In genomic region chr6:34615574-34616229, GRCh38 we compare ENCODE assay signal across 23 cellular contexts. TPM values are rescaled to one million over a fixed set of nuclear protein-coding genes. Genes with fewer than 3 reads are reported as not detected.
DNase-seq lines count a peak whose midpoint lies in the region; ATAC-seq, FAIRE-seq and TF ChIP-seq lines count a peak whose summit lies in the region.
"Had no signal": no experiment of that assay in that cellular context is flagged by ENCODE, and none has a peak within 500 bp of the region (broad histone marks: within the 10 kb centered on the region; RNA-seq: fewer than 3 reads in every experiment).

No MANE protein-coding gene starts in this region.

- H3K9me3 Mint-ChIP-seq in activated T-helper 17 cell treated with anti-CD3 and anti-CD28 coated beads, Interleukin-2, amount 50 U/mL, for 72 hours: no peaks in the 10 kb centered on the region
- H3K9me3 Mint-ChIP-seq in stimulated activated effector memory CD8-positive, alpha-beta T cell treated with anti-CD3 and anti-CD28 coated beads, Interleukin-12 subunit alpha, Interleukin-12 subunit beta, amount 100 ng/mL, for 72 hours: no peaks in the 10 kb centered on the region
- H3K9me3 Mint-ChIP-seq in Calu3 (ENCODE audit: low read depth, unreplicated experiment): no peaks in the 10 kb centered on the region
- H3K9me3 Mint-ChIP-seq: H9 had no signal

- H3K4me1 ChIP-seq in HepG2 (ENCODE audit: insufficient read depth, low read length) (peaks cover 24% of the 10 kb centered on the region), right lobe of liver (peaks cover 0 to 20% (median 9%) of the 10 kb centered on the region in 4 donors)

- POLR2A ChIA-PET in HepG2 (lab: Yijun Ruan, JAX): no interaction called here

- H3K4me2 ChIP-seq in HepG2 (ENCODE audit: low read depth, low read length): no peak overlapping the region

- H3K9ac ChIP-seq in HepG2 (ENCODE audit: insufficient read depth, low read depth, low read length): no peak overlapping the region
- H3K9ac ChIP-seq: GM23248 had no signal

- H3K4me3 ChIP-seq in HepG2 (replicated peaks in 1 of 3; ENCODE audit: insufficient read depth in 1 of 3, low read depth in 2 of 3, low read length in 3 of 3) (no peak overlapping the region), right lobe of liver (no peak overlapping the region)
- H3K4me3 ChIP-seq: GM23248, SJSA1 had no signal

- peak overlapping the region; percentile 33 for H3K27ac Mint-ChIP-seq in activated T-helper 17 cell treated with anti-CD3 and anti-CD28 coated beads, Interleukin-2, amount 50 U/mL, for 72 hours
- H3K27ac Mint-ChIP-seq in stimulated activated effector memory CD8-positive, alpha-beta T cell treated with anti-CD3 and anti-CD28 coated beads, Interleukin-12 subunit alpha, Interleukin-12 subunit beta, amount 100 ng/mL, for 72 hours: no peak overlapping the region
- no peak overlapping the region for H3K27ac Mint-ChIP-seq in Calu3 (ENCODE audit: unreplicated experiment)
- H3K27ac Mint-ChIP-seq: H9 had no signal

- over 99% methylated on average over 7 of the region's 7 CpGs for WGBS in HepG2 (ENCODE audit: low lambda C conversion rate)
- WGBS in right lobe of liver (ENCODE audit: insufficient coverage, low coverage, low lambda C conversion rate, missing lambda C conversion rate): 93% methylated on average over 5 of the region's 7 CpGs

- no peak overlapping the region for H3K27ac ChIP-seq in HepG2 (ENCODE audit: extremely low read length, insufficient read depth, low read length)
- no peak overlapping the region for H3K27ac ChIP-seq in right lobe of liver
- H3K27ac ChIP-seq: GM23248, HL-60, SJSA1 had no signal

- H4K20me1 ChIP-seq in HepG2 (ENCODE audit: insufficient read depth, low read length): peaks cover under 1% of the 10 kb centered on the region; the same call in 1 of the 2 replicates

- TF ChIP-seq EP300 in HepG2 (IDR thresholded peaks at IDR 0.05; ENCODE audit: low read depth in 2 of 2, low read length in 2 of 2) (no peak), HepG2 (CRISPR knock-in tag; IDR thresholded peaks at IDR 0.05; ENCODE audit: borderline replicate concordance) (no peak)

- TF ChIP-seq RAD21 in HepG2 (CRISPR knock-in tag; IDR thresholded peaks at IDR 0.05): no peak

- peaks cover 21% of the 10 kb centered on the region for H3K36me3 Mint-ChIP-seq in activated T-helper 17 cell treated with anti-CD3 and anti-CD28 coated beads, Interleukin-2, amount 50 U/mL, for 72 hours (ENCODE audit: low read depth)
- H3K36me3 Mint-ChIP-seq in stimulated activated effector memory CD8-positive, alpha-beta T cell treated with anti-CD3 and anti-CD28 coated beads, Interleukin-12 subunit alpha, Interleukin-12 subunit beta, amount 100 ng/mL, for 72 hours: no peaks in the 10 kb centered on the region
- peaks cover 6% of the 10 kb centered on the region for H3K36me3 Mint-ChIP-seq in Calu3 (ENCODE audit: insufficient read depth, unreplicated experiment)

- H2AFZ ChIP-seq in HepG2 (ENCODE audit: low read length): no peak overlapping the region
- H2AFZ ChIP-seq: GM23248 had no signal

- TF ChIP-seq POLR2A in HepG2 (IDR thresholded peaks at IDR 0.05; ENCODE audit: insufficient read depth in 1 of 2, low read depth in 2 of 2, low read length in 2 of 2): no peak
- no peak for TF ChIP-seq POLR2A in right lobe of liver (IDR thresholded peaks at IDR 0.05)

- BruUV-seq in HepG2 (replicated peaks; lab: Mats Ljungman, UMichigan) (no TSS peak), Calu3 (replicated peaks; lab: Mats Ljungman, UMichigan) (no TSS peak)

- in situ Hi-C loops in HepG2 (cut with HindIII; ENCODE audit: extremely low pct_ligation_motif_present, low pct_unique_long_range_greater_than_20kb): loop anchor here (25.0 kb wide), 1 partner anchor 378 kb away; the partner anchor contains the start of genes HMGA1 and SMIM29
- in situ Hi-C loops in ACHN (cut with HindIII; ENCODE audit: low pct_ligation_motif_present, low pct_unique_long_range_greater_than_20kb, low sequenced_read_pairs): no loop called here

- peaks cover 23% of the 10 kb centered on the region for H3K79me2 ChIP-seq in HepG2 (ENCODE audit: insufficient read depth, low read length)

- FAIRE-seq in HepG2 (lab: Jason Lieb, UNC): no peak
- FAIRE-seq: A204.1, GM12891 had no signal

- H3K27me3 ChIP-seq in HepG2 (ENCODE audit: control insufficient read depth in 1 of 2, insufficient read depth in 2 of 2, low read length in 2 of 2) (no peaks in the 10 kb centered on the region), right lobe of liver (no peaks in the 10 kb centered on the region)
- H3K27me3 ChIP-seq: SJSA1 had no signal

- peaks cover 22% of the 10 kb centered on the region for H3K4me1 Mint-ChIP-seq in activated T-helper 17 cell treated with anti-CD3 and anti-CD28 coated beads, Interleukin-2, amount 50 U/mL, for 72 hours
- peaks cover 10% of the 10 kb centered on the region for H3K4me1 Mint-ChIP-seq in stimulated activated effector memory CD8-positive, alpha-beta T cell treated with anti-CD3 and anti-CD28 coated beads, Interleukin-12 subunit alpha, Interleukin-12 subunit beta, amount 100 ng/mL, for 72 hours
- H3K4me1 Mint-ChIP-seq in Calu3 (ENCODE audit: low read depth, unreplicated experiment): peaks cover 23% of the 10 kb centered on the region

- no peak overlapping the region for H3K4me3 Mint-ChIP-seq in activated T-helper 17 cell treated with anti-CD3 and anti-CD28 coated beads, Interleukin-2, amount 50 U/mL, for 72 hours
- no peak overlapping the region for H3K4me3 Mint-ChIP-seq in stimulated activated effector memory CD8-positive, alpha-beta T cell treated with anti-CD3 and anti-CD28 coated beads, Interleukin-12 subunit alpha, Interleukin-12 subunit beta, amount 100 ng/mL, for 72 hours
- H3K4me3 Mint-ChIP-seq in Calu3 (ENCODE audit: low read depth, unreplicated experiment): no peak overlapping the region
- H3K4me3 Mint-ChIP-seq: B cell, H9 had no signal

- TF ChIP-seq CTCF in HepG2 (CRISPR knock-in tag; IDR thresholded peaks at IDR 0.05) (no peak), right lobe of liver (IDR thresholded peaks at IDR 0.05) (no peak), Calu3 (IDR thresholded peaks at IDR 0.05; ENCODE audit: unreplicated experiment) (no peak)

- ATAC-seq in HepG2 (no peak), right lobe of liver (no peak)
- peak; percentile 39 for ATAC-seq in activated T-helper 17 cell treated with anti-CD3 and anti-CD28 coated beads, Interleukin-2, amount 50 U/mL, for 72 hours (replicated peaks)
- ATAC-seq in stimulated activated effector memory CD8-positive, alpha-beta T cell treated with anti-CD3 and anti-CD28 coated beads, Interleukin-12 subunit alpha, Interleukin-12 subunit beta, amount 100 ng/mL, for 72 hours: peak; percentile 49
- ATAC-seq: Right ventricle myocardium inferior had no signal

- intact Hi-C loops in HepG2 (cut with micrococcal nuclease; ENCODE audit: unreplicated experiment) (no loop called here), right lobe of liver (cut with DNase I) (loop anchor here in 1 of 2 donors (10.0 kb wide), 1 partner anchor 151 kb away; the partner anchor contains the start of gene PACSIN1), Calu3 (cut with micrococcal nuclease; ENCODE audit: unreplicated experiment) (no loop called here)

- CTCF ChIA-PET in HepG2 (lab: Yijun Ruan, JAX; ENCODE audit: low intra/inter-chr PET ratio, low total read pairs): no interaction called here
- CTCF ChIA-PET in Calu3 (lab: Charles Lee): no interaction called here

- H3K27me3 Mint-ChIP-seq in activated T-helper 17 cell treated with anti-CD3 and anti-CD28 coated beads, Interleukin-2, amount 50 U/mL, for 72 hours: no peaks in the 10 kb centered on the region
- H3K27me3 Mint-ChIP-seq in Calu3 (ENCODE audit: unreplicated experiment): no peaks in the 10 kb centered on the region
- H3K27me3 Mint-ChIP-seq: B cell had no signal

- H3K9me3 ChIP-seq in HepG2 (ENCODE audit: low read length) (no peaks in the 10 kb centered on the region), right lobe of liver (no peaks in the 10 kb centered on the region)
- H3K9me3 ChIP-seq: Caco-2, SJSA1 had no signal

- peaks cover 6 to 40% of the 10 kb centered on the region in 2 experiments for H3K36me3 ChIP-seq in HepG2 (replicated peaks in 1 of 2; ENCODE audit: control insufficient read depth in 1 of 2, insufficient read depth in 2 of 2, low read length in 2 of 2)
- peaks cover 0 to 8% (median 0%) of the 10 kb centered on the region in 4 donors for H3K36me3 ChIP-seq in right lobe of liver

- DNase-seq in HepG2 (ENCODE audit: low spot score): no peak
- no peak for DNase-seq in right lobe of liver
- DNase-seq in OCI-M2 (lab: John Stamatoyannopoulos, UW; ENCODE audit: unreplicated experiment): peak; percentile 72
- no peak for DNase-seq in stimulated activated effector memory CD8-positive, alpha-beta T cell treated with anti-CD3 and anti-CD28 coated beads, Interleukin-12 subunit alpha, Interleukin-12 subunit beta, amount 100 ng/mL, for 72 hours (ENCODE audit: low spot score in 2 of 2)
- DNase-seq in SKM-1 treated with dmso at 0.1 percent for 144 hours (lab: John Stamatoyannopoulos, UW; ENCODE audit: unreplicated experiment): no peak
- DNase-seq in Calu3: no peak
- DNase-seq in ACHN: no peak
- DNase-seq: Caco-2, GM23248, H9, IMR-90, NCI-H2029 treated with DMSO at 0.1 percent for 48 hours, NCI-H446, NCI-H526 had no signal

RNA-seq across cellular contexts. Expression of gene SPDEF, which starts 59.6 kb away (rescaled TPM):
- total RNA-seq in HepG2 (2016; rRNA removed; fragmentation: Illumina TruSeq; extraction: Trizol) (not detected in 2 replicates), right lobe of liver (not detected), Calu3 (2022) (6.3 and 7.9 TPM in 2 replicates)
- not detected in 2 replicates for total RNA-seq in HepG2 (2016; cell fraction: cytosol; rRNA removed; fragmentation: Illumina TruSeq; extraction: Trizol; ENCODE audit: low read depth)
- total RNA-seq in HepG2 (2016; cell fraction: insoluble cytoplasmic fraction; rRNA removed; fragmentation: Illumina TruSeq; extraction: Trizol): not detected in 2 replicates
- total RNA-seq in HepG2 (2016; cell fraction: membrane; rRNA removed; fragmentation: Illumina TruSeq; extraction: Trizol): not detected in 2 replicates
- not detected in 2 replicates for total RNA-seq in HepG2 (2016; cell fraction: nucleus; rRNA removed; fragmentation: Illumina TruSeq; extraction: Trizol)
- 0.03 TPM in 1 of 2 replicates, not detected in the other for polyA plus RNA-seq in HepG2 (2011; rRNA removed)
- polyA plus RNA-seq in HepG2 (2011; cell fraction: cytosol; rRNA removed): not detected in 2 replicates
- 0.07 and 0.08 TPM in 2 replicates for polyA plus RNA-seq in HepG2 (2011; cell fraction: nucleus; rRNA removed)
- polyA plus RNA-seq in HepG2 (2012): not detected in 2 replicates
- not detected in 2 replicates for polyA plus RNA-seq in HepG2 (2016; cell fraction: cytosol; fragmentation: Illumina TruSeq; extraction: Trizol; ENCODE audit: low read depth)
- polyA plus RNA-seq in HepG2 (2016; cell fraction: insoluble cytoplasmic fraction; fragmentation: Illumina TruSeq; extraction: Trizol; ENCODE audit: low read depth): not detected in 2 replicates
- not detected in 2 replicates for polyA plus RNA-seq in HepG2 (2016; cell fraction: membrane; fragmentation: Illumina TruSeq; extraction: Trizol; ENCODE audit: low read depth)
- not detected in 2 replicates for polyA plus RNA-seq in HepG2 (2016; cell fraction: nucleus; fragmentation: Illumina TruSeq; extraction: Trizol; ENCODE audit: insufficient read depth, low read depth)
- not detected in 2 replicates for polyA minus RNA-seq in HepG2 (2011; rRNA and poly(A)+ RNA removed; ENCODE audit: low replicate concordance)
- polyA minus RNA-seq in HepG2 (2011; cell fraction: cytosol; rRNA and poly(A)+ RNA removed): not detected in 2 replicates
- not detected in 2 replicates for polyA minus RNA-seq in HepG2 (2011; cell fraction: nucleus; rRNA and poly(A)+ RNA removed)
- total RNA-seq in activated T-helper 17 cell treated with anti-CD3 and anti-CD28 coated beads, Interleukin-2, amount 50 U/mL, for 72 hours: under 1 TPM in 1 of 2 donors, not detected in 1; 0.26 TPM
- total RNA-seq: B cell, G401, GM23248, IMR-90, M059J, Right ventricle myocardium inferior, SJSA1 had no signal
- polyA plus RNA-seq: GM23248 had no signal

Comparison
In these comparisons a context has a peak if more than half of its experiments do, and no peak if none do; other contexts are left out.
1. ATAC-seq: peak in activated T-helper 17 cell treated with anti-CD3 and anti-CD28 coated beads, Interleukin-2, amount 50 U/mL, for 72 hours (single experiment) and stimulated activated effector memory CD8-positive, alpha-beta T cell treated with anti-CD3 and anti-CD28 coated beads, Interleukin-12 subunit alpha, Interleukin-12 subunit beta, amount 100 ng/mL, for 72 hours (single experiment); none in HepG2 (single experiment) and right lobe of liver (0 of 4).